ENCODE assay signal across 27 cellular contexts in the genomic region with DNA sequence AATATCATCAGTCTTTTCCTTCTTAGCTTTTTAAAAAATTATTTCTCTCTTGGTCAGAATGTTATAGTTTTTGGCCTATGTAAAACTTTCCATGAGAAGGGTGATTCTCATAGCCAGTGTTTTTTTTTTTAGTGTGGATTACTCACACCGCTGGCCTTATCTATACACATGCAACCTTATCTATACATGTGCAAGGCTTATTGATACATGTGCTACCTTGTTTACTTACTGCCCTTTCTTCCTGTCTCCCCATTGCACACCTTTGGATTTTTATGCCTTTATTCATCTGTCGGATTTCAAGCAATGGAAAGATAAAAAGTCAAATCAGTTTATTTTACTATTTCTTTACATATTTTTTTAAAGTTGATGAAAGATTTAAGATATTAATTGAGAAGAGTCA.
"Had no signal": no experiment of that assay in that cellular context is flagged by ENCODE, and none has a peak within 500 bp of the region (broad histone marks: within the 10 kb centered on the region; RNA-seq: fewer than 3 reads in every experiment).

No MANE protein-coding gene starts in this region.

- H3K36me3 ChIP-seq: colonic mucosa, esophagus muscularis mucosa, esophagus squamous epithelium, gastrocnemius medialis, gastroesophageal sphincter, heart left ventricle, heart right ventricle had no signal

- H3K27me3 ChIP-seq: colonic mucosa, esophagus muscularis mucosa, esophagus squamous epithelium, foreskin keratinocyte, gastrocnemius medialis, gastroesophageal sphincter, heart left ventricle, heart right ventricle had no signal

- H3K27ac ChIP-seq: colonic mucosa, coronary artery, dorsolateral prefrontal cortex, epithelial cell of prostate, esophagus muscularis mucosa, esophagus squamous epithelium, foreskin keratinocyte, gastrocnemius medialis, gastroesophageal sphincter, heart left ventricle, heart right ventricle had no signal

- H3K4me1 ChIP-seq: colonic mucosa, esophagus muscularis mucosa, esophagus squamous epithelium, gastrocnemius medialis, gastroesophageal sphincter, heart left ventricle, heart right ventricle had no signal

- H3K4me3 ChIP-seq: colonic mucosa, coronary artery, dorsolateral prefrontal cortex, esophagus muscularis mucosa, esophagus squamous epithelium, gastrocnemius medialis, gastroesophageal sphincter, heart left ventricle, heart right ventricle had no signal

- ATAC-seq: effector memory CD8-positive, alpha-beta T cell; esophagus mucosa; foreskin keratinocyte; gastrocnemius medialis; gastroesophageal sphincter; heart left ventricle; heart right ventricle had no signal

- DNase-seq: colonic mucosa; cortex of kidney; dermis blood vessel endothelial cell; dorsolateral prefrontal cortex; effector CD4-positive, alpha-beta T cell; effector CD8-positive, alpha-beta T cell; effector memory CD4-positive, alpha-beta T cell; effector memory CD8-positive, alpha-beta T cell; endodermal cell; erythroblast; esophagus squamous epithelium; foreskin fibroblast; foreskin keratinocyte; foreskin melanocyte; gastrocnemius medialis; glutamatergic neuron; head of caudate nucleus; heart left ventricle; heart right ventricle had no signal

- H3K9me3 ChIP-seq: colonic mucosa, esophagus muscularis mucosa, esophagus squamous epithelium, gastrocnemius medialis, gastroesophageal sphincter, heart left ventricle, heart right ventricle had no signal

- FAIRE-seq: colon, endometrium, endothelial cell of umbilical vein had no signal
